Comparison of ENCODE assay signal across 8 cellular contexts in genomic region chr4:140755811-140756291, GRCh38. TPM values are rescaled to one million over a fixed set of nuclear protein-coding genes. Genes with fewer than 3 reads are reported as not detected.
A peak's percentile ranks its signal among the peaks of the same experiment; 100 is the strongest.
DNase-seq lines count a peak whose midpoint lies in the region; ATAC-seq and TF ChIP-seq lines count a peak whose summit lies in the region.

No MANE protein-coding gene starts in this region.

- H3K27me3 ChIP-seq in IMR-90 (ENCODE audit: control insufficient read depth, insufficient read depth, low read length) (no peaks in the 10 kb centered on the region), osteoblast (ENCODE audit: insufficient read depth, low read length) (no peaks in the 10 kb centered on the region)

- no peaks in the 10 kb centered on the region for H3K36me3 ChIP-seq in IMR-90 (ENCODE audit: control insufficient read depth, insufficient read depth, low read length)
- H3K36me3 ChIP-seq in osteoblast (ENCODE audit: insufficient read depth, low read length): no peaks in the 10 kb centered on the region

- H2BK5ac ChIP-seq in IMR-90 (ENCODE audit: low read depth, low read length, poor library complexity, severe bottlenecking): peak overlapping the region; percentile 20

- H3K9ac ChIP-seq in IMR-90 (ENCODE audit: low read depth, low read length): peak overlapping the region; percentile 83

- H3K27ac ChIP-seq in IMR-90 (ENCODE audit: insufficient read depth, low read length): peak overlapping the region; percentile 75
- H3K27ac ChIP-seq in osteoblast (ENCODE audit: low read depth, low read length): peak overlapping the region; percentile 44

- no peaks in the 10 kb centered on the region for H3K36me3 Mint-ChIP-seq in activated CD4-positive, alpha-beta T cell treated with anti-CD3 and anti-CD28 coated beads, Interleukin-2, amount 10 ng/mL, durations not matched to agents 7 days and 5 days (ENCODE audit: low read depth)
- no peaks in the 10 kb centered on the region for H3K36me3 Mint-ChIP-seq in activated naive CD8-positive, alpha-beta T cell treated with anti-CD3 and anti-CD28 coated beads for 36 hours

- ATAC-seq in GM21723 (IDR thresholded peaks at IDR 0.05; ENCODE audit: unreplicated experiment) (peak; percentile 69), IMR-90 (ENCODE audit: low read depth) (peak; percentile 62)

- no peak overlapping the region for H3K14ac ChIP-seq in IMR-90 (replicated peaks; ENCODE audit: low read depth, low read length)

- dilution Hi-C loops in IMR-90 (cut with HindIII; ENCODE audit: low sequenced_read_pairs, unreplicated experiment): no loop called here

- H3K27me3 Mint-ChIP-seq in activated CD4-positive, alpha-beta T cell treated with anti-CD3 and anti-CD28 coated beads, Interleukin-2, amount 10 ng/mL, durations not matched to agents 7 days and 5 days: peaks cover 58% of the 10 kb centered on the region
- peaks cover 78% of the 10 kb centered on the region for H3K27me3 Mint-ChIP-seq in activated naive CD8-positive, alpha-beta T cell treated with anti-CD3 and anti-CD28 coated beads for 36 hours

- in situ Hi-C loops in IMR-90 (cut with MboI; ENCODE audit: low sequenced_read_pairs): no loop called here

- no peak overlapping the region for H4K5ac ChIP-seq in IMR-90 (ENCODE audit: low read depth, low read length)

- no peak overlapping the region for H3K18ac ChIP-seq in IMR-90 (ENCODE audit: low read depth, low read length)

- intact Hi-C loops in IMR-90 (cut with micrococcal nuclease): loop anchor here (1.0 to 5.0 kb wide), 6 partner anchors 64 to 234 kb away; partner anchors contain the start of gene ELMOD2
- intact Hi-C loops in cardiac septum (cut with DNase I): loop anchor here (5.0 kb wide), 4 partner anchors 64 to 384 kb away; partner anchors contain the start of gene SCOC

- peak; percentile 8 for DNase-seq in activated CD4-positive, alpha-beta T cell treated with anti-CD3 and anti-CD28 coated beads, Interleukin-2, amount 10 ng/mL, durations not matched to agents 7 days and 5 days
- no peak for DNase-seq in activated CD4-positive, alpha-beta T cell treated with anti-CD3 and anti-CD28 coated beads for 4 hours
- DNase-seq in IMR-90: peak; percentile 46
- peak; percentile 29 for DNase-seq in activated naive CD8-positive, alpha-beta T cell treated with anti-CD3 and anti-CD28 coated beads for 36 hours
- DNase-seq in cardiac septum (ENCODE audit: low spot score): peak; percentile 83
- peak; percentile 92 for DNase-seq in osteoblast (ENCODE audit: insufficient read length, low spot score, missing footprints)
- no peak for DNase-seq in stimulated activated naive CD4-positive, alpha-beta T cell treated with Interleukin-2 at 50 U/mL for 16 hours (lab: John Stamatoyannopoulos, UW)

- no peak overlapping the region for H3K27ac Mint-ChIP-seq in activated CD4-positive, alpha-beta T cell treated with anti-CD3 and anti-CD28 coated beads, Interleukin-2, amount 10 ng/mL, durations not matched to agents 7 days and 5 days
- H3K27ac Mint-ChIP-seq in activated naive CD8-positive, alpha-beta T cell treated with anti-CD3 and anti-CD28 coated beads for 36 hours: no peak overlapping the region

- peak overlapping the region; percentile 89 for H3K4me3 ChIP-seq in IMR-90 (ENCODE audit: insufficient read depth, low read depth, low read length)
- peak overlapping the region; percentile 86 for H3K4me3 ChIP-seq in osteoblast (ENCODE audit: insufficient read depth, low read length)

- no peak overlapping the region for H3K4me3 Mint-ChIP-seq in activated CD4-positive, alpha-beta T cell treated with anti-CD3 and anti-CD28 coated beads, Interleukin-2, amount 10 ng/mL, durations not matched to agents 7 days and 5 days
- no peak overlapping the region for H3K4me3 Mint-ChIP-seq in activated naive CD8-positive, alpha-beta T cell treated with anti-CD3 and anti-CD28 coated beads for 36 hours

- H3K9me3 Mint-ChIP-seq in activated CD4-positive, alpha-beta T cell treated with anti-CD3 and anti-CD28 coated beads, Interleukin-2, amount 10 ng/mL, durations not matched to agents 7 days and 5 days: no peaks in the 10 kb centered on the region
- H3K9me3 Mint-ChIP-seq in activated naive CD8-positive, alpha-beta T cell treated with anti-CD3 and anti-CD28 coated beads for 36 hours: no peaks in the 10 kb centered on the region

- no peak overlapping the region for H3K56ac ChIP-seq in IMR-90 (ENCODE audit: extremely low read depth, insufficient read depth, low read length)

- H3K9me1 ChIP-seq in IMR-90 (ENCODE audit: insufficient read depth, low read length): no peaks in the 10 kb centered on the region; the same call in 1 of the 2 replicates

- no peak overlapping the region; a peak in 1 of 4 replicates for H4K8ac ChIP-seq in IMR-90 (ENCODE audit: low read depth in 2 of 2, low read length in 2 of 2)

- CTCF ChIA-PET in activated CD4-positive, alpha-beta T cell treated with anti-CD3 and anti-CD28 coated beads, Interleukin-2, amount 10 ng/mL, durations not matched to agents 7 days and 5 days (lab: Charles Lee): interaction anchor here (0.8 kb wide), 1 partner anchor 1781 kb away, joined by 3 read pairs; no protein-coding TSS in a partner anchor
- CTCF ChIA-PET in IMR-90 (lab: Yijun Ruan, JAX): no interaction called here

- no peaks in the 10 kb centered on the region for H3K9me3 ChIP-seq in IMR-90 (ENCODE audit: control insufficient read depth, insufficient read depth, low read length)
- H3K9me3 ChIP-seq in osteoblast (ENCODE audit: low read depth, low read length): no peaks in the 10 kb centered on the region

- H4K20me1 ChIP-seq in IMR-90 (ENCODE audit: insufficient read depth, low read length) (no peaks in the 10 kb centered on the region), osteoblast (ENCODE audit: insufficient read depth, low read length) (peaks cover 4% of the 10 kb centered on the region)

- peak overlapping the region; percentile 70 for H2AK9ac ChIP-seq in IMR-90 (replicated peaks; ENCODE audit: low read depth, low read length, poor library complexity)

- H4K91ac ChIP-seq in IMR-90 (ENCODE audit: insufficient read depth, low read depth, low read length): 0 out of 2 replicates have a peak overlapping the region, but pooled peaks have one; percentile 8

- POLR2A ChIA-PET in activated CD4-positive, alpha-beta T cell treated with anti-CD3 and anti-CD28 coated beads, Interleukin-2, amount 10 ng/mL, durations not matched to agents 7 days and 5 days (lab: Charles Lee): no interaction called here
- POLR2A ChIA-PET in IMR-90 (lab: Charles Lee; ENCODE audit: unreplicated experiment): interaction anchor here (0.5 kb wide), 1 partner anchor 140 kb away, joined by 4 read pairs; no protein-coding TSS in a partner anchor

- no peak for TF ChIP-seq RAD21 in IMR-90 (IDR thresholded peaks at IDR 0.05; ENCODE audit: low read length)

- H3K4me1 Mint-ChIP-seq in activated CD4-positive, alpha-beta T cell treated with anti-CD3 and anti-CD28 coated beads, Interleukin-2, amount 10 ng/mL, durations not matched to agents 7 days and 5 days: peaks cover 4% of the 10 kb centered on the region
- H3K4me1 Mint-ChIP-seq in activated naive CD8-positive, alpha-beta T cell treated with anti-CD3 and anti-CD28 coated beads for 36 hours: peaks cover 13% of the 10 kb centered on the region

- no peak overlapping the region for H2AK5ac ChIP-seq in IMR-90 (ENCODE audit: low read depth, low read length)

- no peak for TF ChIP-seq CTCF in IMR-90 (conservative IDR thresholded peaks at IDR 0.05; ENCODE audit: low read depth, low read length)
- no peak for TF ChIP-seq CTCF in osteoblast (IDR thresholded peaks at IDR 0.05; ENCODE audit: extremely low read depth, low read depth, low read length)

- H3K23ac ChIP-seq in IMR-90 (ENCODE audit: low read depth, low read length): peak overlapping the region; percentile 4; the same call in 1 of the 2 replicates

- WGBS in IMR-90 (ENCODE audit: extremely low coverage in 2 of 2, insufficient read length in 1 of 2), 2 experiments: 1% methylated on average over 38 of the region's 62 CpGs; no CpG with 5 or more reads in 1 of the 2 experiments

- BruUV-seq in IMR-90 (replicated peaks; lab: Mats Ljungman, UMichigan): no TSS peak

- H3K4me1 ChIP-seq in IMR-90 (ENCODE audit: control insufficient read depth, insufficient read depth, low read length): no peaks in the 10 kb centered on the region
- peaks cover 14% of the 10 kb centered on the region for H3K4me1 ChIP-seq in osteoblast (ENCODE audit: insufficient read depth, low read length)

- H3K79me1 ChIP-seq in IMR-90 (ENCODE audit: low read depth in 1 of 2, low read length in 2 of 2): peaks cover 0 to 5% of the 10 kb centered on the region in 2 experiments; a peak in 1 of 4 replicates

- H2BK20ac ChIP-seq in IMR-90 (ENCODE audit: low read depth, low read length): no peak overlapping the region

- H3K4ac ChIP-seq in IMR-90 (ENCODE audit: low read depth, low read length): peak overlapping the region; percentile 62

- H3K79me2 ChIP-seq in osteoblast (ENCODE audit: insufficient read depth, low read length): peaks cover 40% of the 10 kb centered on the region

- no peak overlapping the region for H2BK15ac ChIP-seq in IMR-90 (ENCODE audit: low read depth, low read length)

- TF ChIP-seq POLR2A in IMR-90 (IDR thresholded peaks at IDR 0.05; ENCODE audit: low read depth, low read length): no peak

- no peak overlapping the region for H2BK120ac ChIP-seq in IMR-90 (ENCODE audit: low read depth, low read length)

- H3K4me2 ChIP-seq in IMR-90 (ENCODE audit: low read depth, low read length): peak overlapping the region; percentile 67; the same call in 1 of the 2 replicates
- peak overlapping the region; percentile 90 for H3K4me2 ChIP-seq in osteoblast (ENCODE audit: insufficient read depth, low read length)

- H2AFZ ChIP-seq in IMR-90 (replicated peaks; ENCODE audit: low read length, poor library complexity) (peak overlapping the region; percentile 97), osteoblast (ENCODE audit: low read length) (peak overlapping the region; percentile 98)

TF ChIP-seq in IMR-90, 13 proteins besides CTCF, POLR2A, EP300 and RAD21 (continues in another document):
- TF ChIP-seq CEBPB (IDR thresholded peaks at IDR 0.05; ENCODE audit: low read depth, low read length): no peak
- no peak for TF ChIP-seq MAFK (IDR thresholded peaks at IDR 0.05; ENCODE audit: low read depth, low read length)

RNA-seq across cellular contexts. Expression of gene TBC1D9, which starts 0.3 kb away (rescaled TPM):
- total RNA-seq in activated CD4-positive, alpha-beta T cell treated with anti-CD3 and anti-CD28 coated beads, Interleukin-2, amount 10 ng/mL, durations not matched to agents 7 days and 5 days: under 1 TPM in 1 of 2 experiments, not detected in 1; 0.04 TPM
- total RNA-seq in IMR-90 (2012; rRNA removed) (15.2 and 16.9 TPM in 2 replicates), cardiac septum (15.0 TPM), osteoblast (19.4 and 19.5 TPM in 2 replicates)
- polyA plus RNA-seq in IMR-90 (2012; rRNA removed): 10.4 and 11.7 TPM in 2 replicates
- 5.9 and 6.3 TPM in 2 replicates for polyA plus RNA-seq in IMR-90 (2012; cell fraction: cytosol; rRNA removed)
- polyA plus RNA-seq in IMR-90 (2012; cell fraction: nucleus; rRNA removed; ENCODE audit: low replicate concordance): 5.8 and 7.3 TPM in 2 replicates
- total RNA-seq in activated naive CD8-positive, alpha-beta T cell treated with anti-CD3 and anti-CD28 coated beads for 36 hours: under 1 TPM; 0.04 to 0.06 TPM

Comparison
In these comparisons a context has a peak if more than half of its experiments do, and no peak if none do; other contexts are left out.
1. DNase-seq: peak in activated CD4-positive, alpha-beta T cell treated with anti-CD3 and anti-CD28 coated beads, Interleukin-2, amount 10 ng/mL, durations not matched to agents 7 days and 5 days (single experiment), IMR-90 (single experiment), activated naive CD8-positive, alpha-beta T cell treated with anti-CD3 and anti-CD28 coated beads for 36 hours (single experiment), cardiac septum (single experiment) and osteoblast (single experiment); none in activated CD4-positive, alpha-beta T cell treated with anti-CD3 and anti-CD28 coated beads for 4 hours (0 of 2) and stimulated activated naive CD4-positive, alpha-beta T cell treated with Interleukin-2 at 50 U/mL for 16 hours (single experiment).
2. RNA of gene TBC1D9, which starts 0.3 kb away (total RNA-seq): 19.4 to 19.5 TPM in osteoblast, 15.2 to 16.9 TPM in IMR-90 and 15.0 TPM in cardiac septum (single experiment); 0.04 to 0.06 TPM in activated naive CD8-positive, alpha-beta T cell treated with anti-CD3 and anti-CD28 coated beads for 36 hours and 0.04 TPM in activated CD4-positive, alpha-beta T cell treated with anti-CD3 and anti-CD28 coated beads, Interleukin-2, amount 10 ng/mL, durations not matched to agents 7 days and 5 days; every median in the first group is over 10 times any median in the second.